In the genomic region with DNA sequence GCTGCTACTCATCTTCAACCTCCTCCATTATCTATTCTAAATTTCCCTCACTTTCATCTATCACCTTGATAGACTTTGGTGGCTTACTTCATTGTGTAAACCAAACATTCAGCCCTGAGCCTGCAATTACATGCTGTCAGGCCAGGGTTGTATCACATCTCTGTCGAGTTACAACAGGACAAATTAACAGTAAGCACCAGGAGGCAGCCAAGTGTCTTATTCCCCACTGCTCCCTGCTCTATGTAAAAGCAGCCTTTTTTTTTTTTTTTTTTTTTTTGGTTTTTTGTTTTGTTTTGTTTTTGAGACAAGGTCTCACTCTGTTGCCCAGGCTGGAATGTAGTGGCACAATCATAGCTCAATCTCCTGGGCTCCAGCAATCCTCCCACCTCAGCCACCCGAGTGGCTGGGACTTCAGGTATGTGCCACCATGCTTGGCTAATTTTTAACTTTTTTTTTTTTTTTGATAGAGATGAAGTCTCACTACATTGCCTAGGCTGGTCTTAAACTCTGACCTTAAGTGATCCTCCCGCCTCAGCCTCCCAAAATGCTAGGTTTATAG, we compare ENCODE assay signal across 20 cellular contexts. TPM values are rescaled to one million over a fixed set of nuclear protein-coding genes. Genes with fewer than 3 reads are reported as not detected.
DNase-seq lines count a peak whose midpoint lies in the region; ATAC-seq and TF ChIP-seq lines count a peak whose summit lies in the region.
"Had no signal": no experiment of that assay in that cellular context is flagged by ENCODE, and none has a peak within 500 bp of the region (broad histone marks: within the 10 kb centered on the region; RNA-seq: fewer than 3 reads in every experiment).

No MANE protein-coding gene starts in this region.

- H3K27me3 ChIP-seq in Karpas-422 (ENCODE audit: low read length) (no peaks in the 10 kb centered on the region), neural progenitor cell (no peaks in the 10 kb centered on the region)
- H3K27me3 ChIP-seq: BLaER1, SJCRH30 had no signal

- no peak overlapping the region for H3K4me3 Mint-ChIP-seq in activated T-cell treated with anti-CD3 and anti-CD28 coated beads, Interleukin-2, amount 50 U/mL, for 72 hours
- H3K4me3 Mint-ChIP-seq in neural progenitor cell = no peak overlapping the region
- no peak overlapping the region for H3K4me3 Mint-ChIP-seq in effector memory CD8-positive, alpha-beta T cell
- H3K4me3 Mint-ChIP-seq: H9 had no signal

- no peaks in the 10 kb centered on the region for H4K20me1 ChIP-seq in Karpas-422 (ENCODE audit: insufficient read depth, low read depth, low read length)
- H4K20me1 ChIP-seq in neural progenitor cell (ENCODE audit: low read depth) = no peaks in the 10 kb centered on the region
- H4K20me1 ChIP-seq: BLaER1 had no signal

- peak; percentile 14 for TF ChIP-seq CTCF in epithelial cell of esophagus (IDR thresholded peaks at IDR 0.05; ENCODE audit: insufficient read depth, low read depth, low read length, missing control alignments)
- TF ChIP-seq CTCF in neural progenitor cell (IDR thresholded peaks at IDR 0.05) = no peak

- H3F3A ChIP-seq in neural progenitor cell (ENCODE audit: low read depth) = no peaks in the 10 kb centered on the region

- H3K27ac ChIP-seq in Karpas-422 (ENCODE audit: low read length) (peak overlapping the region; percentile 86; the same call in 1 of the 2 replicates), neural progenitor cell (no peak overlapping the region)
- H3K27ac ChIP-seq: BLaER1, RWPE1, SJCRH30 had no signal

- H3K79me2 ChIP-seq in Karpas-422 (ENCODE audit: low read length) (peaks cover 61% of the 10 kb centered on the region), neural progenitor cell (ENCODE audit: low read depth) (peaks cover 87% of the 10 kb centered on the region)

- no peaks in the 10 kb centered on the region for H3K9me2 ChIP-seq in Karpas-422 (replicated peaks; ENCODE audit: insufficient read depth, low read length)

- H3K36me3 Mint-ChIP-seq in activated T-cell treated with anti-CD3 and anti-CD28 coated beads, Interleukin-2, amount 50 U/mL, for 72 hours (ENCODE audit: insufficient read depth in 2 of 2) = peaks cover 9 to 24% of the 10 kb centered on the region in 2 donors
- H3K36me3 Mint-ChIP-seq in neural progenitor cell = peaks cover 18% of the 10 kb centered on the region
- no peaks in the 10 kb centered on the region for H3K36me3 Mint-ChIP-seq in effector memory CD8-positive, alpha-beta T cell (ENCODE audit: insufficient read depth)

- H3K27ac Mint-ChIP-seq in activated T-cell treated with anti-CD3 and anti-CD28 coated beads, Interleukin-2, amount 50 U/mL, for 72 hours = peak overlapping the region; percentile 69
- H3K27ac Mint-ChIP-seq in neural progenitor cell = no peak overlapping the region
- no peak overlapping the region for H3K27ac Mint-ChIP-seq in effector memory CD8-positive, alpha-beta T cell
- H3K27ac Mint-ChIP-seq: H9 had no signal

- no peak for DNase-seq in activated T-cell treated with anti-CD3 and anti-CD28 coated beads, Interleukin-2, amount 50 U/mL, for 72 hours
- DNase-seq in activated T-cell treated with anti-CD3 and anti-CD28 coated beads, Interleukin-2, amount 50 U/mL, for 1 hour = no peak
- DNase-seq in Karpas-422 (no peak), epithelial cell of esophagus (ENCODE audit: low read depth) (peak; percentile 51), neural progenitor cell (ENCODE audit: low spot score) (peak; percentile 7), HK-2 (ENCODE audit: unreplicated experiment) (no peak), NCI-H187 treated with DMSO at 0.1 percent for 48 hours (lab: John Stamatoyannopoulos, UW) (no peak)
- no peak for DNase-seq in effector memory CD8-positive, alpha-beta T cell
- DNase-seq: EL; H9; IMR-90; NCI-H1105; NCI-H1694; NCI-H526 treated with DMSO at 0.1 percent for 48 hours; NK-92 treated with Interleukin-12 subunit alpha and Interleukin-12 subunit beta, amount 100 ng/mL, for 24 hours; OCI-M1; SJCRH30 had no signal

- H3K9me3 Mint-ChIP-seq in activated T-cell treated with anti-CD3 and anti-CD28 coated beads, Interleukin-2, amount 50 U/mL, for 72 hours = peaks cover 0 to 6% of the 10 kb centered on the region in 2 donors
- H3K9me3 Mint-ChIP-seq in neural progenitor cell = peaks cover 27% of the 10 kb centered on the region
- no peaks in the 10 kb centered on the region for H3K9me3 Mint-ChIP-seq in effector memory CD8-positive, alpha-beta T cell

- ATAC-seq in activated T-cell treated with anti-CD3 and anti-CD28 coated beads, Interleukin-2, amount 50 U/mL, for 72 hours (replicated peaks in 1 of 2) = no peak
- no peak for ATAC-seq in effector memory CD8-positive, alpha-beta T cell (replicated peaks)

- H3K9ac ChIP-seq in Karpas-422 (ENCODE audit: low read length) (no peak overlapping the region), neural progenitor cell (no peak overlapping the region)
- H3K9ac ChIP-seq: BLaER1 had no signal

- H3K4me3 ChIP-seq in Karpas-422 (ENCODE audit: low read length) (no peak overlapping the region), epithelial cell of esophagus (ENCODE audit: low read length) (no peak overlapping the region), neural progenitor cell (no peak overlapping the region)
- H3K4me3 ChIP-seq: BLaER1, SJCRH30 had no signal

- no peaks in the 10 kb centered on the region for H3K27me3 Mint-ChIP-seq in activated T-cell treated with anti-CD3 and anti-CD28 coated beads, Interleukin-2, amount 50 U/mL, for 72 hours (ENCODE audit: low read depth)
- H3K27me3 Mint-ChIP-seq in neural progenitor cell (ENCODE audit: insufficient read depth, low read depth) = no peaks in the 10 kb centered on the region
- no peaks in the 10 kb centered on the region for H3K27me3 Mint-ChIP-seq in effector memory CD8-positive, alpha-beta T cell

- H3K4me1 Mint-ChIP-seq in activated T-cell treated with anti-CD3 and anti-CD28 coated beads, Interleukin-2, amount 50 U/mL, for 72 hours (ENCODE audit: low read depth) = peaks cover 59% of the 10 kb centered on the region
- H3K4me1 Mint-ChIP-seq in neural progenitor cell = no peaks in the 10 kb centered on the region
- H3K4me1 Mint-ChIP-seq in effector memory CD8-positive, alpha-beta T cell (ENCODE audit: low read depth in 2 of 2) = peaks cover 16 to 39% of the 10 kb centered on the region in 2 donors
- H3K4me1 Mint-ChIP-seq: H9 had no signal

- no peaks in the 10 kb centered on the region for H3K36me3 ChIP-seq in Karpas-422 (ENCODE audit: insufficient read depth, low read length)
- H3K36me3 ChIP-seq in neural progenitor cell = peaks cover 6% of the 10 kb centered on the region

- H3K4me2 ChIP-seq in Karpas-422 (ENCODE audit: low read depth, low read length, poor library complexity, severe bottlenecking) = peak overlapping the region; percentile 73
- H3K4me2 ChIP-seq in neural progenitor cell = no peak overlapping the region
- H3K4me2 ChIP-seq: BLaER1 had no signal

- H3K4me1 ChIP-seq in Karpas-422 (ENCODE audit: low read length) (peaks cover 50% of the 10 kb centered on the region), neural progenitor cell (no peaks in the 10 kb centered on the region)
- H3K4me1 ChIP-seq: SJCRH30 had no signal

- 0 out of 2 replicates have a peak, but pooled peaks cover 4% of the 10 kb centered on the region for H3K9me3 ChIP-seq in Karpas-422 (ENCODE audit: low read length)
- no peaks in the 10 kb centered on the region for H3K9me3 ChIP-seq in neural progenitor cell (ENCODE audit: low read depth)

- no peak overlapping the region for H2AFZ ChIP-seq in Karpas-422 (ENCODE audit: low read length)
- no peak overlapping the region for H2AFZ ChIP-seq in neural progenitor cell (replicated peaks)

RNA-seq across cellular contexts. Expression of a gene that starts 15.2 kb away (rescaled TPM):
- 10 to 100 TPM; 46.8 to 48.1 TPM for total RNA-seq in activated T-cell treated with anti-CD3 and anti-CD28 coated beads, Interleukin-2, amount 50 U/mL, for 72 hours
- 41.6 and 48.0 TPM in 2 replicates for total RNA-seq in Karpas-422 (2014; rRNA removed; shearing (Covaris generic); ENCODE audit: low replicate concordance)
- total RNA-seq in neural progenitor cell (ENCODE audit: low replicate concordance) = 41.3 and 57.4 TPM in 2 replicates

RNA-seq across cellular contexts. Expression of a gene that starts 53.0 kb away (rescaled TPM):
- not detected for total RNA-seq in activated T-cell treated with anti-CD3 and anti-CD28 coated beads, Interleukin-2, amount 50 U/mL, for 72 hours
- not detected in 2 replicates for total RNA-seq in Karpas-422 (2014; rRNA removed; shearing (Covaris generic); ENCODE audit: low replicate concordance)
- not detected in 2 replicates for total RNA-seq in neural progenitor cell (ENCODE audit: low replicate concordance)
- total RNA-seq: LHCN-M2, SJCRH30 had no signal

Comparison
In these comparisons a context has a peak if more than half of its experiments do, and no peak if none do; other contexts are left out.
1. DNase-seq: peak in epithelial cell of esophagus (single experiment) and neural progenitor cell (single experiment); none in activated T-cell treated with anti-CD3 and anti-CD28 coated beads, Interleukin-2, amount 50 U/mL, for 72 hours (0 of 2), activated T-cell treated with anti-CD3 and anti-CD28 coated beads, Interleukin-2, amount 50 U/mL, for 1 hour (single experiment), Karpas-422 (single experiment), effector memory CD8-positive, alpha-beta T cell (0 of 3), HK-2 (single experiment) and NCI-H187 treated with DMSO at 0.1 percent for 48 hours (single experiment).